In genomic region chr17:76988796-76989195, GRCh38 we compare ENCODE assay signal across 37 cellular contexts.
"Had no signal": no experiment of that assay in that cellular context is flagged by ENCODE, and none has a peak within 500 bp of the region (broad histone marks: within the 10 kb centered on the region; RNA-seq: fewer than 3 reads in every experiment).

No MANE protein-coding gene starts in this region.

- H3K9me3 Mint-ChIP-seq: activated B cell treated with CpG ODN at 0.5 μM for 24 hours; activated CD4-positive, alpha-beta memory T cell treated with anti-CD3 and anti-CD28 coated beads for 36 hours; activated CD4-positive, alpha-beta T cell treated with anti-CD3 and anti-CD28 coated beads, Interleukin-2, amount 10 ng/mL, durations not matched to agents 24 days and 14 days; activated naive CD4-positive, alpha-beta T cell treated with anti-CD3 and anti-CD28 coated beads for 36 hours; activated naive CD4-positive, alpha-beta T cell treated with anti-CD3 and anti-CD28 coated beads, Interleukin-2, amount 50 U/mL, for 24 hours; activated naive CD8-positive, alpha-beta T cell treated with anti-CD3 and anti-CD28 coated beads for 36 hours; activated naive CD8-positive, alpha-beta T cell treated with anti-CD3 and anti-CD28 coated beads, Interleukin-2, amount 50 U/mL, for 24 hours; activated T-helper 1 cell treated with anti-CD3 and anti-CD28 coated beads, Interleukin-12 subunit alpha, Interleukin-12 subunit beta, Interleukin-2, Interleukin-4 antibody, amounts not matched to agents 30 ng/mL and 10 ng/mL and 1 ng/mL, durations not matched to agents 14 hours and 24 hours and 36 hours; activated T-helper 2 cell treated with anti-CD3 and anti-CD28 coated beads, Interferon-gamma antibody, Interleukin-2, Interleukin-4, amounts not matched to agents 10 μg/mL and 5 μg/mL and 100 μg/mL, durations not matched to agents 14 hours and 24 hours and 36 hours; dendritic cell treated with granulocyte-macrophage colony-stimulating factor and Interleukin-4, amounts not matched to agents 40 ng/mL and 50 ng/mL, for 4 days; endodermal cell; T-helper 2 cell treated with Interferon-gamma antibody and Interleukin-4, amounts not matched to agents 5 μg/mL and 100 μg/mL, for 36 hours had no signal

- DNase-seq: activated B cell treated with CpG ODN at 0.5 μM for 24 hours; activated CD4-positive, alpha-beta memory T cell treated with anti-CD3 and anti-CD28 coated beads for 36 hours; activated CD4-positive, alpha-beta T cell treated with anti-CD3 and anti-CD28 coated beads for 36 hours; activated CD4-positive, alpha-beta T cell treated with anti-CD3 and anti-CD28 coated beads, Interleukin-2, amount 10 ng/mL, durations not matched to agents 24 days and 14 days; activated CD8-positive, alpha-beta memory T cell treated with anti-CD3 and anti-CD28 coated beads, Interleukin-2, amount 10 ng/mL, durations not matched to agents 7 days and 5 days; activated CD8-positive, alpha-beta memory T cell treated with anti-CD3 and anti-CD28 coated beads, Interleukin-2, amount 50 U/mL, for 4 hours; activated CD8-positive, alpha-beta T cell treated with anti-CD3 and anti-CD28 coated beads, Interleukin-2, amount 10 ng/mL, durations not matched to agents 7 days and 5 days; activated effector memory CD4-positive, alpha-beta T cell treated with anti-CD3 and anti-CD28 coated beads, Interleukin-2, amount 50 U/mL, for 16 hours; activated naive CD4-positive, alpha-beta T cell treated with anti-CD3 and anti-CD28 coated beads for 36 hours; activated naive CD8-positive, alpha-beta T cell treated with anti-CD3 and anti-CD28 coated beads for 36 hours; activated naive CD8-positive, alpha-beta T cell treated with anti-CD3 and anti-CD28 coated beads, Interleukin-2, amount 50 U/mL, for 24 hours; activated T-cell treated with anti-CD3 and anti-CD28 coated beads, Interleukin-2, amount 50 U/mL, for 1 hour; activated T-cell treated with anti-CD3 and anti-CD28 coated beads, Interleukin-2, amount 50 U/mL, for 48 hours; adrenal gland; amygdala; aorta; body of pancreas; caudate nucleus; cerebellar nuclear complex; dorsolateral prefrontal cortex; effector memory CD4-positive, alpha-beta T cell; foreskin fibroblast; head of caudate nucleus; T-helper 1 cell; T-helper 17 cell; T1000 had no signal

- FAIRE-seq: frontal cortex had no signal

- H3K4me3 ChIP-seq: adrenal gland, body of pancreas, coronary artery, dorsolateral prefrontal cortex had no signal

- H3K36me3 Mint-ChIP-seq: activated CD4-positive, alpha-beta memory T cell treated with anti-CD3 and anti-CD28 coated beads for 36 hours; activated CD8-positive, alpha-beta memory T cell treated with anti-CD3 and anti-CD28 coated beads, Interleukin-2, amount 10 ng/mL, durations not matched to agents 7 days and 5 days; activated naive CD4-positive, alpha-beta T cell treated with anti-CD3 and anti-CD28 coated beads, Interleukin-2, amount 50 U/mL, for 24 hours; activated naive CD8-positive, alpha-beta T cell treated with anti-CD3 and anti-CD28 coated beads for 36 hours had no signal

- ATAC-seq: activated CD4-positive, alpha-beta T cell treated with anti-CD3 and anti-CD28 coated beads for 36 hours; activated CD4-positive, CD25-positive, alpha-beta regulatory T cell treated with anti-CD3 and anti-CD28 coated beads, Interleukin-2, amount 50 U/mL, for 24 hours; activated CD8-positive, alpha-beta memory T cell treated with anti-CD3 and anti-CD28 coated beads, Interleukin-2, amount 10 ng/mL, durations not matched to agents 7 days and 5 days; activated CD8-positive, alpha-beta T cell treated with anti-CD3 and anti-CD28 coated beads, Interleukin-2, amount 10 ng/mL, durations not matched to agents 7 days and 5 days; activated naive CD8-positive, alpha-beta T cell treated with anti-CD3 and anti-CD28 coated beads, Interleukin-2, amount 50 U/mL, for 24 hours; body of pancreas; esophagus mucosa; T-helper 17 cell had no signal

- H3K27ac Mint-ChIP-seq: activated B cell treated with CpG ODN at 0.5 μM for 24 hours; activated CD4-positive, alpha-beta memory T cell treated with anti-CD3 and anti-CD28 coated beads for 36 hours; activated CD4-positive, alpha-beta T cell treated with anti-CD3 and anti-CD28 coated beads for 36 hours; activated CD4-positive, alpha-beta T cell treated with anti-CD3 and anti-CD28 coated beads, Interleukin-2, amount 10 ng/mL, durations not matched to agents 24 days and 14 days; activated CD8-positive, alpha-beta memory T cell treated with anti-CD3 and anti-CD28 coated beads, Interleukin-2, amount 10 ng/mL, durations not matched to agents 7 days and 5 days; activated CD8-positive, alpha-beta T cell treated with anti-CD3 and anti-CD28 coated beads, Interleukin-2, amount 10 ng/mL, durations not matched to agents 7 days and 5 days; activated naive CD4-positive, alpha-beta T cell treated with anti-CD3 and anti-CD28 coated beads for 36 hours; activated naive CD4-positive, alpha-beta T cell treated with anti-CD3 and anti-CD28 coated beads, Interleukin-2, amount 50 U/mL, for 24 hours; activated naive CD8-positive, alpha-beta T cell treated with anti-CD3 and anti-CD28 coated beads for 36 hours; activated naive CD8-positive, alpha-beta T cell treated with anti-CD3 and anti-CD28 coated beads, Interleukin-2, amount 50 U/mL, for 24 hours; activated T-helper 1 cell treated with anti-CD3 and anti-CD28 coated beads, Interleukin-12 subunit alpha, Interleukin-12 subunit beta, Interleukin-2, Interleukin-4 antibody, amounts not matched to agents 30 ng/mL and 10 ng/mL and 1 ng/mL, durations not matched to agents 14 hours and 24 hours and 36 hours; activated T-helper 2 cell treated with anti-CD3 and anti-CD28 coated beads, Interferon-gamma antibody, Interleukin-2, Interleukin-4, amounts not matched to agents 10 μg/mL and 5 μg/mL and 100 μg/mL, durations not matched to agents 14 hours and 24 hours and 36 hours; dendritic cell treated with granulocyte-macrophage colony-stimulating factor and Interleukin-4, amounts not matched to agents 40 ng/mL and 50 ng/mL, for 4 days; endodermal cell had no signal

- H3K36me3 ChIP-seq: adrenal gland, WERI-Rb-1 had no signal

- H3K27me3 ChIP-seq: body of pancreas had no signal

- H3K4me3 Mint-ChIP-seq: activated B cell treated with CpG ODN at 0.5 μM for 24 hours; activated CD4-positive, alpha-beta memory T cell treated with anti-CD3 and anti-CD28 coated beads for 36 hours; activated CD4-positive, alpha-beta T cell treated with anti-CD3 and anti-CD28 coated beads for 36 hours; activated CD4-positive, alpha-beta T cell treated with anti-CD3 and anti-CD28 coated beads, Interleukin-2, amount 10 ng/mL, durations not matched to agents 24 days and 14 days; activated CD8-positive, alpha-beta memory T cell treated with anti-CD3 and anti-CD28 coated beads, Interleukin-2, amount 10 ng/mL, durations not matched to agents 7 days and 5 days; activated CD8-positive, alpha-beta T cell treated with anti-CD3 and anti-CD28 coated beads, Interleukin-2, amount 10 ng/mL, durations not matched to agents 7 days and 5 days; activated naive CD4-positive, alpha-beta T cell treated with anti-CD3 and anti-CD28 coated beads for 36 hours; activated naive CD4-positive, alpha-beta T cell treated with anti-CD3 and anti-CD28 coated beads, Interleukin-2, amount 50 U/mL, for 24 hours; activated naive CD8-positive, alpha-beta T cell treated with anti-CD3 and anti-CD28 coated beads for 36 hours; activated naive CD8-positive, alpha-beta T cell treated with anti-CD3 and anti-CD28 coated beads, Interleukin-2, amount 50 U/mL, for 24 hours; activated T-helper 1 cell treated with anti-CD3 and anti-CD28 coated beads, Interleukin-12 subunit alpha, Interleukin-12 subunit beta, Interleukin-2, Interleukin-4 antibody, amounts not matched to agents 30 ng/mL and 10 ng/mL and 1 ng/mL, durations not matched to agents 14 hours and 24 hours and 36 hours; dendritic cell treated with granulocyte-macrophage colony-stimulating factor and Interleukin-4, amounts not matched to agents 40 ng/mL and 50 ng/mL, for 4 days; endodermal cell; T-helper 17 cell; T-helper 2 cell treated with Interferon-gamma antibody and Interleukin-4, amounts not matched to agents 5 μg/mL and 100 μg/mL, for 36 hours had no signal

- H3K27me3 Mint-ChIP-seq: activated B cell treated with CpG ODN at 0.5 μM for 24 hours; activated CD4-positive, alpha-beta memory T cell treated with anti-CD3 and anti-CD28 coated beads for 36 hours; activated CD4-positive, alpha-beta T cell treated with anti-CD3 and anti-CD28 coated beads for 36 hours; activated CD4-positive, alpha-beta T cell treated with anti-CD3 and anti-CD28 coated beads, Interleukin-2, amount 10 ng/mL, durations not matched to agents 24 days and 14 days; activated CD8-positive, alpha-beta memory T cell treated with anti-CD3 and anti-CD28 coated beads, Interleukin-2, amount 10 ng/mL, durations not matched to agents 7 days and 5 days; activated naive CD4-positive, alpha-beta T cell treated with anti-CD3 and anti-CD28 coated beads, Interleukin-2, amount 50 U/mL, for 24 hours; activated naive CD8-positive, alpha-beta T cell treated with anti-CD3 and anti-CD28 coated beads for 36 hours; activated naive CD8-positive, alpha-beta T cell treated with anti-CD3 and anti-CD28 coated beads, Interleukin-2, amount 50 U/mL, for 24 hours; dendritic cell treated with granulocyte-macrophage colony-stimulating factor and Interleukin-4, amounts not matched to agents 40 ng/mL and 50 ng/mL, for 4 days; T-helper 17 cell had no signal

- H3K27ac ChIP-seq: adrenal gland, body of pancreas, coronary artery, dorsolateral prefrontal cortex, WERI-Rb-1 had no signal

- H3K4me1 Mint-ChIP-seq: activated CD4-positive, alpha-beta T cell treated with anti-CD3 and anti-CD28 coated beads for 36 hours; activated naive CD8-positive, alpha-beta T cell treated with anti-CD3 and anti-CD28 coated beads for 36 hours; activated naive CD8-positive, alpha-beta T cell treated with anti-CD3 and anti-CD28 coated beads, Interleukin-2, amount 50 U/mL, for 24 hours; endodermal cell had no signal

- H3K4me1 ChIP-seq: adrenal gland, body of pancreas had no signal
